In the genomic region with DNA sequence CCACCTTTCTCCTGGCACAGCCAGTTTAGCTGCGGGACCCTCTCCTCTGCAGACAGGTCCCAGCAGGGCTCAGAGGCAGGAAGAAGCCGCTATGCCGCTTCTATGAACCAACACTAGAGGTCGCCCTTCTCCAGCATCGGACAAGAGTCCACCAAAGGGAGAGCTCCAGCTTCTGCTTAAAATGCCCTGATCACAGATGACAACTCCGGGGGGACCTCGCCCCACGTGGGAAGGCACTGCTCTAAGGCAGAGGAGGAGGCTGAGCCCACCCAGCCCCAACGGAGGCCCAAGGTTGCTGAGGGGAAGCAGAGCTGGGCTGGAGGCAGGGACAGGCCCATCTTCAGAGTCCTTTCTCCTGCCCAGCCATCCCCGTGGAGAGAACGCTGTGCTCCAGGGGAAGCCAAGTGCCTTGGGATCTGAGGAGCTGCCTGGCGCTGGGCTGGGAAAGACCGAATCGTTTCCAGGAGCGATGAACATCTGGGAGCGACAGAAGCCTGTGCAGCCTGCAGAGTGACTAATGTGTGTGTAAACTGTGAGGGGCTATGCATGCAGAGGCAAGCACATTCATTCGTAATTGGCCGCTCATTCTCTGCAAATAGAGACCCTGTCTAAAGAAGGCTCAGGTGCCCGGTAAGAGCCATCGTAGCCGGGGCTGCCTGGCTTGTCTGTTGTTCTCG, we compare ENCODE assay signal across 9 cellular contexts. TPM values are rescaled to one million over a fixed set of nuclear protein-coding genes. Genes with fewer than 3 reads are reported as not detected.
DNase-seq lines count a peak whose midpoint lies in the region; ATAC-seq and TF ChIP-seq lines count a peak whose summit lies in the region.
"Had no signal": no experiment of that assay in that cellular context is flagged by ENCODE, and none has a peak within 500 bp of the region (broad histone marks: within the 10 kb centered on the region; RNA-seq: fewer than 3 reads in every experiment).

No MANE protein-coding gene starts in this region.

- H3K4me1 ChIP-seq in OCI-LY3 (ENCODE audit: low read length): no peaks in the 10 kb centered on the region

- H3K9ac ChIP-seq in OCI-LY3 (ENCODE audit: low read length): no peak overlapping the region

- H3K4me2 ChIP-seq in OCI-LY3 (ENCODE audit: low read length): no peak overlapping the region

- peak overlapping the region in 1 of 2 donors; percentile 81 for H3K27ac Mint-ChIP-seq in activated naive CD4-positive, alpha-beta T cell treated with anti-CD3 and anti-CD28 coated beads, Interleukin-2, amount 50 U/mL, for 72 hours
- H3K27ac Mint-ChIP-seq: activated naive CD4-positive, alpha-beta T cell treated with anti-CD3 and anti-CD28 coated beads, Interleukin-2, amount 50 U/mL, for 24 hours had no signal

- ATAC-seq in GM21825 (IDR thresholded peaks at IDR 0.05; ENCODE audit: unreplicated experiment): peak; percentile 89
- peak; percentile 98 to 99 for ATAC-seq in activated naive CD4-positive, alpha-beta T cell treated with anti-CD3 and anti-CD28 coated beads, Interleukin-2, amount 50 U/mL, for 72 hours

- no peak overlapping the region for H3K4me3 ChIP-seq in OCI-LY3 (ENCODE audit: low read length)

- TF ChIP-seq CTCF in OCI-LY3 (IDR thresholded peaks at IDR 0.05; ENCODE audit: low read depth, low read length): peak; percentile 89

- no peaks in the 10 kb centered on the region for H3K9me3 Mint-ChIP-seq in activated naive CD4-positive, alpha-beta T cell treated with anti-CD3 and anti-CD28 coated beads, Interleukin-2, amount 50 U/mL, for 72 hours
- H3K9me3 Mint-ChIP-seq: activated naive CD4-positive, alpha-beta T cell treated with anti-CD3 and anti-CD28 coated beads, Interleukin-2, amount 50 U/mL, for 24 hours had no signal

- H3K36me3 Mint-ChIP-seq in activated naive CD4-positive, alpha-beta T cell treated with anti-CD3 and anti-CD28 coated beads, Interleukin-2, amount 50 U/mL, for 72 hours: peaks cover 0 to 8% of the 10 kb centered on the region in 2 donors
- H3K36me3 Mint-ChIP-seq: activated naive CD4-positive, alpha-beta T cell treated with anti-CD3 and anti-CD28 coated beads, Interleukin-2, amount 50 U/mL, for 24 hours had no signal

- no peaks in the 10 kb centered on the region for H3K9me3 ChIP-seq in OCI-LY3 (ENCODE audit: insufficient read depth, low read length)

- no peak overlapping the region for H3K27ac ChIP-seq in OCI-LY3 (ENCODE audit: low read length)

- H3K79me2 ChIP-seq in OCI-LY3 (ENCODE audit: low read length): no peaks in the 10 kb centered on the region

- intact Hi-C loops in cardiac septum (cut with DNase I): no loop called here

- peak; percentile 90 for DNase-seq in COLO829 (ENCODE audit: low spot score)
- DNase-seq in activated naive CD4-positive, alpha-beta T cell treated with anti-CD3 and anti-CD28 coated beads, Interleukin-2, amount 50 U/mL, for 72 hours (ENCODE audit: low spot score in 2 of 2): peak; percentile 81
- peak; percentile 85 for DNase-seq in cardiac septum (ENCODE audit: low spot score)
- DNase-seq in retina: peak; percentile 91
- DNase-seq in NCI-H748 (lab: John Stamatoyannopoulos, UW; ENCODE audit: unreplicated experiment): no peak
- DNase-seq in COR-L47 (lab: John Stamatoyannopoulos, UW): no peak

- H3K27me3 ChIP-seq in OCI-LY3 (ENCODE audit: low read depth, low read length): no peaks in the 10 kb centered on the region

- no peak overlapping the region for H2AFZ ChIP-seq in OCI-LY3 (ENCODE audit: low read depth, low read length)

- H4K20me1 ChIP-seq in OCI-LY3 (ENCODE audit: insufficient read depth, low read length): no peaks in the 10 kb centered on the region

- H3K36me3 ChIP-seq in OCI-LY3 (replicated peaks; ENCODE audit: low read depth, low read length): peaks cover 9% of the 10 kb centered on the region

RNA-seq across cellular contexts. Expression of gene BDH1, which starts 43.5 kb away (rescaled TPM):
- 100 to 1,000 TPM in 1 of 2 donors, 10 to 100 TPM in 1; 57.3 to 131 TPM for total RNA-seq in activated naive CD4-positive, alpha-beta T cell treated with anti-CD3 and anti-CD28 coated beads, Interleukin-2, amount 50 U/mL, for 72 hours
- total RNA-seq in cardiac septum: 61.4 TPM

Comparison
In these comparisons a context has a peak if more than half of its experiments do, and no peak if none do; other contexts are left out.
1. DNase-seq: peak in COLO829 (single experiment), activated naive CD4-positive, alpha-beta T cell treated with anti-CD3 and anti-CD28 coated beads, Interleukin-2, amount 50 U/mL, for 72 hours (2 of 2), cardiac septum (single experiment) and retina (single experiment); none in NCI-H748 (single experiment) and COR-L47 (single experiment).